Comparison of ENCODE assay signal across 8 cellular contexts in genomic region chr3:113287818-113288648, GRCh38.
DNase-seq lines count a peak whose midpoint lies in the region; ATAC-seq, FAIRE-seq and TF ChIP-seq lines count a peak whose summit lies in the region.

No MANE protein-coding gene starts in this region.

- no peak overlapping the region for H3K4me3 Mint-ChIP-seq in activated CD4-positive, alpha-beta T cell treated with anti-CD3 and anti-CD28 coated beads, Interleukin-2, amount 10 ng/mL, durations not matched to agents 24 days and 14 days

- FAIRE-seq in GM18507 (lab: Jason Lieb, UNC), result peak; percentile 72

- peak; percentile 63 for ATAC-seq in thoracic aorta (ENCODE audit: insufficient number of reproducible peaks, low FRiP score, low read depth)
- no peak for ATAC-seq in GM18867 (IDR thresholded peaks at IDR 0.05; ENCODE audit: unreplicated experiment)

- H3K36me3 Mint-ChIP-seq in activated CD4-positive, alpha-beta T cell treated with anti-CD3 and anti-CD28 coated beads, Interleukin-2, amount 10 ng/mL, durations not matched to agents 24 days and 14 days (ENCODE audit: low read depth), result no peaks in the 10 kb centered on the region

- H3K27me3 ChIP-seq in muscle layer of duodenum (ENCODE audit: low read depth, low read length), result no peaks in the 10 kb centered on the region
- H3K27me3 ChIP-seq in thoracic aorta (replicated peaks; ENCODE audit: insufficient read depth), result no peaks in the 10 kb centered on the region

- H3K4me1 ChIP-seq in muscle layer of duodenum (ENCODE audit: control insufficient read depth in 1 of 2, insufficient read depth in 2 of 2, low read length in 2 of 2) (peaks cover 0 to 26% of the 10 kb centered on the region in 2 donors), thoracic aorta (ENCODE audit: control insufficient read depth in 1 of 2, low read depth in 2 of 2) (peaks cover 7 to 12% of the 10 kb centered on the region in 2 donors)

- no peaks in the 10 kb centered on the region for H3K9me3 Mint-ChIP-seq in activated CD4-positive, alpha-beta T cell treated with anti-CD3 and anti-CD28 coated beads, Interleukin-2, amount 10 ng/mL, durations not matched to agents 24 days and 14 days

- TF ChIP-seq CTCF in AG09319 (IDR thresholded peaks at IDR 0.05; ENCODE audit: low read depth, low read length) (no peak; the same call in none of the 2 replicates), epithelial cell of esophagus (IDR thresholded peaks at IDR 0.05; ENCODE audit: insufficient read depth, low read depth, low read length, missing control alignments) (peak; percentile 100), thoracic aorta (IDR thresholded peaks at IDR 0.05) (peak; percentile 100)

- H3K27ac ChIP-seq in muscle layer of duodenum (ENCODE audit: low read length) (peak overlapping the region; percentile 39), thoracic aorta (peak overlapping the region in 1 of 2 donors; percentile 15)

- no peaks in the 10 kb centered on the region for H3K27me3 Mint-ChIP-seq in activated CD4-positive, alpha-beta T cell treated with anti-CD3 and anti-CD28 coated beads, Interleukin-2, amount 10 ng/mL, durations not matched to agents 24 days and 14 days

- intact Hi-C loops in activated CD4-positive, alpha-beta T cell treated with anti-CD3 and anti-CD28 coated beads, Interleukin-2, amount 10 ng/mL, durations not matched to agents 24 days and 14 days (cut with micrococcal nuclease), result loop anchor here (1.0 to 10.0 kb wide), 6 partner anchors 152 to 645 kb away; no protein-coding TSS in a partner anchor

- DNase-seq in AG09319 (ENCODE audit: extremely low read depth, low read depth) (peak; percentile 47), GM18507 (ENCODE audit: extremely low spot score, insufficient read length, low read depth) (no peak), NCI-H2196 treated with DMSO at 0.1 percent for 48 hours (lab: John Stamatoyannopoulos, UW; ENCODE audit: unreplicated experiment) (peak; percentile 53), epithelial cell of esophagus (ENCODE audit: low read depth) (peak; percentile 72), thoracic aorta (ENCODE audit: low spot score) (no peak)
- peak; percentile 86 for DNase-seq in activated CD4-positive, alpha-beta T cell treated with anti-CD3 and anti-CD28 coated beads, Interleukin-2, amount 10 ng/mL, durations not matched to agents 24 days and 14 days

- H3K9me3 ChIP-seq in muscle layer of duodenum (ENCODE audit: control insufficient read depth in 1 of 2, low read length in 2 of 2), result no peaks in the 10 kb centered on the region
- no peaks in the 10 kb centered on the region for H3K9me3 ChIP-seq in thoracic aorta

- H3K4me1 Mint-ChIP-seq in activated CD4-positive, alpha-beta T cell treated with anti-CD3 and anti-CD28 coated beads, Interleukin-2, amount 10 ng/mL, durations not matched to agents 24 days and 14 days, result peaks cover 4% of the 10 kb centered on the region

- H3K27ac Mint-ChIP-seq in activated CD4-positive, alpha-beta T cell treated with anti-CD3 and anti-CD28 coated beads, Interleukin-2, amount 10 ng/mL, durations not matched to agents 24 days and 14 days, result no peak overlapping the region

- peaks cover under 1 to 14% of the 10 kb centered on the region in 2 donors for H3K36me3 ChIP-seq in muscle layer of duodenum (ENCODE audit: control insufficient read depth in 1 of 2, insufficient read depth in 2 of 2, low read length in 2 of 2)
- H3K36me3 ChIP-seq in thoracic aorta, result no peaks in the 10 kb centered on the region

- H3K4me3 ChIP-seq in epithelial cell of esophagus (ENCODE audit: low read length) (no peak overlapping the region), muscle layer of duodenum (ENCODE audit: low read depth in 1 of 2, low read length in 2 of 2) (no peak overlapping the region), thoracic aorta (no peak overlapping the region)

Comparison
In these comparisons a context has a peak if more than half of its experiments do, and no peak if none do; other contexts are left out.
1. DNase-seq: peak in AG09319 (single experiment), NCI-H2196 treated with DMSO at 0.1 percent for 48 hours (single experiment), activated CD4-positive, alpha-beta T cell treated with anti-CD3 and anti-CD28 coated beads, Interleukin-2, amount 10 ng/mL, durations not matched to agents 24 days and 14 days (single experiment) and epithelial cell of esophagus (single experiment); none in GM18507 (single experiment) and thoracic aorta (single experiment).